ENCODE assay signal across 11 cellular contexts in the genomic region with DNA sequence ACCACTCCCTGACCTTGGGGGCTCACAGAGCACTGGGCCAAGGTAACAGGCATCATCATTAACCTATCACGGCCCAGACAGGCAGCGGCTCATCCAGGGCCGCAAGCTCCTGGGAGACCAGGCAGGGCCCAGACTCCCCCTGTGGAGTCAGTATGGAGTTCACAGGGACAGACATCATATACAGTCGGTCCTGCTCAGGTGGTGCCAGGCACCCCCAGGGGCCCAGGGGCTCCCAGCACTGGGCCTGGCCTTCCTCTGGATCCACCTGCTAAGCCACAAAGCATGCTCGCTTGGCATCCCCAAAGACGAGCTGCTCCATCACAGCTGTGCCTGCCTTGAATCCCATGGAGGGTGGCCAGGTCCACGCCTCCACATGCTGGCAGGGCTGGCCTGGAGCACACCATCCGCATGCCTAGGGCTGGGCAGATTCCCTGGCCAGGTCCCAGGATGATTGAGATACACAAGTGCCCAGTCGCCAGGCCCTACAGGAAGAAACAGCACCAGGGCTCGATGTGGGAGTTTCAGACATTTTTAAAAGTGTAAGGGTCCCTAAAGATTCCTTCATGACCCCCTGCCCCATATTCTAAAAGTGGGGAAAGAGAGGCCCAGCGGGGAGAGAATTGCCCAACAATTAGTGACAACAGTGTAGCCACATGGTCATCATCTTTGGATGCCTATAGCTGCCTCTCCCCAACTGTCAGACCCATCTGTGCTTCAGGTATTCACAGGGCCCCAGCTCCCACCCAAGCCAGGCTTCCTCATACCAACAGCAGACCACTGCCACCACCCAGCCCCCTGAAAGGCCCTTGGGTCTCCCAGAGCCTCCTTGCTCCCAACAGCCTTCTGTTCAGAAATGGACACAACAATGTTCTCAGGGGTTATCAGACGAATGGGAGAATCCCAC. TPM values are rescaled to one million over a fixed set of nuclear protein-coding genes. Genes with fewer than 3 reads are reported as not detected.
DNase-seq lines count a peak whose midpoint lies in the region; ATAC-seq and TF ChIP-seq lines count a peak whose summit lies in the region.
"Had no signal": no experiment of that assay in that cellular context is flagged by ENCODE, and none has a peak within 500 bp of the region (broad histone marks: within the 10 kb centered on the region; RNA-seq: fewer than 3 reads in every experiment).

No MANE protein-coding gene starts in this region.

- peak; percentile 74 for DNase-seq in LHCN-M2 (ENCODE audit: low read depth)
- DNase-seq in epithelial cell of esophagus (ENCODE audit: low read depth): no peak
- peak; percentile 47 for DNase-seq in midbrain (lab: John Stamatoyannopoulos, UW)
- peak; percentile 91 for DNase-seq in testis
- DNase-seq in posterior vena cava (ENCODE audit: low spot score): no peak
- no peak for DNase-seq in activated CD4-positive, alpha-beta T cell treated with anti-CD3 and anti-CD28 coated beads, Interleukin-2, amount 50 U/mL, for 1 hour
- DNase-seq in NOMO-1 treated with DMSO at 0.1 percent for 48 hours (lab: John Stamatoyannopoulos, UW; ENCODE audit: unreplicated experiment): no peak
- DNase-seq: brain microvascular endothelial cell, NCI-H1092, ovary had no signal

- peaks cover 38% of the 10 kb centered on the region for H3K4me1 ChIP-seq in testis

- H3K27ac ChIP-seq in testis: peak overlapping the region in 1 of 2 donors; percentile 19
- H3K27ac ChIP-seq: brain microvascular endothelial cell, ovary had no signal

- WGBS in testis, 2 donors: 60 to 65% methylated on average over 6 to 12 of the region's 12 CpGs

- no peaks in the 10 kb centered on the region for H3K9me3 ChIP-seq in testis
- H3K9me3 ChIP-seq: ovary had no signal

- intact Hi-C loops in testis (cut with DNase I; ENCODE audit: low total_unique reads) (no loop called here), posterior vena cava (cut with DNase I) (no loop called here)

- peak overlapping the region; percentile 97 for H3K4me3 ChIP-seq in epithelial cell of esophagus (ENCODE audit: low read length)
- no peak overlapping the region for H3K4me3 ChIP-seq in testis
- H3K4me3 ChIP-seq: ovary had no signal

- TF ChIP-seq CTCF in epithelial cell of esophagus (IDR thresholded peaks at IDR 0.05; ENCODE audit: insufficient read depth, low read depth, low read length, missing control alignments): no peak
- no peak for TF ChIP-seq CTCF in testis (IDR thresholded peaks at IDR 0.05)

- no peak for TF ChIP-seq POLR2A in testis (IDR thresholded peaks at IDR 0.05)

- no peaks in the 10 kb centered on the region for H3K27me3 ChIP-seq in testis
- H3K27me3 ChIP-seq: brain microvascular endothelial cell, ovary had no signal

- no peaks in the 10 kb centered on the region for H3K36me3 ChIP-seq in testis (ENCODE audit: low read depth, missing control alignments)
- H3K36me3 ChIP-seq: brain microvascular endothelial cell, ovary had no signal

- no peak for ATAC-seq in GM21576 (IDR thresholded peaks at IDR 0.05; ENCODE audit: unreplicated experiment)

RNA-seq across cellular contexts. Expression of a gene that starts 4.4 kb away (rescaled TPM):
- total RNA-seq in LHCN-M2 (2014; rRNA removed): 58.4 and 59.2 TPM in 2 replicates
- polyA plus RNA-seq in LHCN-M2 (2012): 22.0 TPM
- total RNA-seq in testis: 10 to 100 TPM; 48.0 to 55.7 TPM
- polyA plus RNA-seq in testis (ENCODE audit: insufficient read depth, low read depth, low replicate concordance): 24.0 TPM
- total RNA-seq in posterior vena cava: 10 to 100 TPM; 27.4 to 40.2 TPM

Comparison
In these comparisons a context has a peak if more than half of its experiments do, and no peak if none do; other contexts are left out.
1. DNase-seq: peak in LHCN-M2 (single experiment), midbrain (single experiment) and testis (single experiment); none in epithelial cell of esophagus (single experiment), posterior vena cava (single experiment), activated CD4-positive, alpha-beta T cell treated with anti-CD3 and anti-CD28 coated beads, Interleukin-2, amount 50 U/mL, for 1 hour (single experiment) and NOMO-1 treated with DMSO at 0.1 percent for 48 hours (single experiment).